Comparison of ENCODE assay signal across 14 cellular contexts in genomic region chr9:129506892-129507291, GRCh38.
DNase-seq lines count a peak whose midpoint lies in the region; ATAC-seq, FAIRE-seq and TF ChIP-seq lines count a peak whose summit lies in the region.
"Had no signal": no experiment of that assay in that cellular context is flagged by ENCODE, and none has a peak within 500 bp of the region (broad histone marks: within the 10 kb centered on the region; RNA-seq: fewer than 3 reads in every experiment).

No MANE protein-coding gene starts in this region.

- H3K9ac ChIP-seq in K562 (ENCODE audit: insufficient read depth in 1 of 2, low read depth in 2 of 2, low read length in 2 of 2), result peak overlapping the region in 1 of 2 experiments; percentile 27; a peak in 1 of 4 replicates

- 27% methylated on average over 5 of the region's 6 CpGs for WGBS in K562 (ENCODE audit: insufficient coverage, low coverage, missing lambda C conversion rate)

- H3K4me1 Mint-ChIP-seq in HFFc6 (ENCODE audit: low read depth), result peaks cover 41% of the 10 kb centered on the region
- H3K4me1 Mint-ChIP-seq in CD4-positive, alpha-beta memory T cell, result peaks cover 5 to 10% (median 7%) of the 10 kb centered on the region in 4 donors

- H3K27me3 Mint-ChIP-seq in HFFc6 (ENCODE audit: insufficient read depth), result peaks cover 4% of the 10 kb centered on the region; the same call in 1 of the 2 replicates
- H3K27me3 Mint-ChIP-seq in CD4-positive, alpha-beta memory T cell, result peaks cover 0 to 1% of the 10 kb centered on the region in 2 donors
- H3K27me3 Mint-ChIP-seq: activated naive CD8-positive, alpha-beta T cell had no signal

- H3K4me1 ChIP-seq in K562 (replicated peaks in 1 of 2; ENCODE audit: control insufficient read depth in 2 of 2, insufficient read depth in 2 of 2, low read length in 2 of 2) (peaks cover 3 to 16% of the 10 kb centered on the region in 2 experiments; a peak in 2 of 5 replicates), left lung (peaks cover 0 to 7% of the 10 kb centered on the region in 2 donors)
- no peaks in the 10 kb centered on the region for H3K4me1 ChIP-seq in CD4-positive, alpha-beta memory T cell (ENCODE audit: insufficient read depth, low read length)

- peaks cover 34% of the 10 kb centered on the region for H3K36me3 Mint-ChIP-seq in HFFc6 (ENCODE audit: low read depth)
- H3K36me3 Mint-ChIP-seq in CD4-positive, alpha-beta memory T cell, result peaks cover 8% of the 10 kb centered on the region in 2 donors
- H3K36me3 Mint-ChIP-seq: activated naive CD8-positive, alpha-beta T cell; stimulated activated memory B cell treated with anti-CD40 and anti-IgM and Interleukin-4, amounts not matched to agents 10 μg/mL and 1 μg/mL and 100 μg/mL, for 72 hours had no signal

- H3K9me3 Mint-ChIP-seq in HFFc6, result peaks cover 25% of the 10 kb centered on the region
- peaks cover 0 to under 1% (median 0%) of the 10 kb centered on the region in 8 donors for H3K9me3 Mint-ChIP-seq in CD4-positive, alpha-beta memory T cell
- H3K9me3 Mint-ChIP-seq: stimulated activated memory B cell treated with anti-CD40 and anti-IgM and Interleukin-4, amounts not matched to agents 10 μg/mL and 1 μg/mL and 100 μg/mL, for 72 hours had no signal

- H4K20me1 ChIP-seq in K562 (replicated peaks; ENCODE audit: control insufficient read depth, insufficient read depth, low read length), result no peaks in the 10 kb centered on the region

- no peak for TF ChIP-seq CTCF in 22Rv1 (IDR thresholded peaks at IDR 0.05)
- TF ChIP-seq CTCF in HFFc6 (IDR thresholded peaks at IDR 0.05), result no peak
- no peak for TF ChIP-seq CTCF in K562 (IDR thresholded peaks at IDR 0.05 in 2 of 3, conservative IDR thresholded peaks at IDR 0.05 in 1 of 3; ENCODE audit: insufficient read depth in 2 of 3, low read depth in 1 of 3, low read length in 3 of 3)
- no peak for TF ChIP-seq CTCF in left lung (IDR thresholded peaks at IDR 0.05)
- no peak for TF ChIP-seq CTCF in GM20000 (IDR thresholded peaks at IDR 0.05; ENCODE audit: extremely low read depth, missing control alignments)

- H3K9me1 ChIP-seq in K562 (ENCODE audit: control insufficient read depth, insufficient read depth, low read length), result peaks cover 2% of the 10 kb centered on the region

- peak; percentile 8; the same call in 1 of the 3 replicates for ATAC-seq in K562
- ATAC-seq in left lung, result peak; percentile 12
- ATAC-seq in GM19328 (IDR thresholded peaks at IDR 0.05; ENCODE audit: unreplicated experiment), result no peak
- ATAC-seq: stimulated activated memory B cell treated with anti-CD40 and anti-IgM and Interleukin-4, amounts not matched to agents 10 μg/mL and 1 μg/mL and 100 μg/mL, for 72 hours had no signal

- no TSS peak for BruUV-seq in K562 (replicated peaks; lab: Mats Ljungman, UMichigan)

- no peaks in the 10 kb centered on the region for H3K79me2 ChIP-seq in K562 (ENCODE audit: control insufficient read depth, insufficient read depth, low read length)

- DNase-seq in HFFc6 (no peak), K562 (ENCODE audit: extremely low read depth in 1 of 4, low spot score in 3 of 4) (no peak), left lung (no peak), NOMO-1 treated with dmso at 0.1 percent for 144 hours (lab: John Stamatoyannopoulos, UW; ENCODE audit: unreplicated experiment) (no peak), GM20000 (ENCODE audit: low spot score) (no peak)
- DNase-seq in CD4-positive, alpha-beta memory T cell, result no peak
- DNase-seq: DMS79 treated with DMSO at 0.1 percent for 48 hours, left cardiac atrium, nucleus accumbens had no signal

- POLR2A ChIA-PET in K562 (lab: Yijun Ruan, JAX), result interaction anchor here (0.9 to 2.5 kb wide), 5 partner anchors 10 to 14 kb away, joined by 3 to 9 read pairs (median 5); no protein-coding TSS in a partner anchor
- POLR2A ChIA-PET in CD4-positive, alpha-beta memory T cell (lab: Charles Lee; ENCODE audit: partially characterized antibody), result no interaction called here

- in situ Hi-C loops in K562 (cut with MboI), result loop anchor here (10.0 kb wide), 1 partner anchor 98 kb away; no protein-coding TSS in a partner anchor

- no peak for TF ChIP-seq EP300 in K562 (IDR thresholded peaks at IDR 0.05; ENCODE audit: low read length)

- no peak overlapping the region for H2AFZ ChIP-seq in K562 (ENCODE audit: low read depth, low read length)

- CTCF ChIA-PET in K562 (lab: Yijun Ruan, JAX; ENCODE audit: low intra/inter-chr PET ratio), result no interaction called here
- CTCF ChIA-PET in CD4-positive, alpha-beta memory T cell (lab: Charles Lee; ENCODE audit: partially characterized antibody), result no interaction called here

- peak overlapping the region; percentile 60 for H3K27ac Mint-ChIP-seq in HFFc6
- H3K27ac Mint-ChIP-seq in CD4-positive, alpha-beta memory T cell, result no peak overlapping the region
- H3K27ac Mint-ChIP-seq: activated naive CD8-positive, alpha-beta T cell; stimulated activated memory B cell treated with anti-CD40 and anti-IgM and Interleukin-4, amounts not matched to agents 10 μg/mL and 1 μg/mL and 100 μg/mL, for 72 hours had no signal

- no peak for TF ChIP-seq POLR2A in K562 (conservative IDR thresholded peaks at IDR 0.05)

- no peaks in the 10 kb centered on the region for H3K27me3 ChIP-seq in K562 (ENCODE audit: control insufficient read depth in 2 of 2, insufficient read depth in 2 of 2, low read length in 2 of 2)
- H3K27me3 ChIP-seq in left lung, result no peaks in the 10 kb centered on the region
- H3K27me3 ChIP-seq in CD4-positive, alpha-beta memory T cell (ENCODE audit: insufficient read depth, low read length), result no peaks in the 10 kb centered on the region

- no peak overlapping the region for H3K4me3 Mint-ChIP-seq in HFFc6
- no peak overlapping the region for H3K4me3 Mint-ChIP-seq in CD4-positive, alpha-beta memory T cell
- H3K4me3 Mint-ChIP-seq: activated naive CD8-positive, alpha-beta T cell; stimulated activated memory B cell treated with anti-CD40 and anti-IgM and Interleukin-4, amounts not matched to agents 10 μg/mL and 1 μg/mL and 100 μg/mL, for 72 hours had no signal

- H3K27ac ChIP-seq in 22Rv1, result 0 out of 2 replicates have a peak overlapping the region, but pooled peaks have one; percentile 13
- no peak overlapping the region for H3K27ac ChIP-seq in K562 (ENCODE audit: extremely low read depth, low read depth, low read length)
- no peak overlapping the region for H3K27ac ChIP-seq in left lung
- H3K27ac ChIP-seq in CD4-positive, alpha-beta memory T cell (ENCODE audit: low read depth, low read length), result no peak overlapping the region

- H3K4me2 ChIP-seq in K562 (ENCODE audit: insufficient read depth, low read length), result no peak overlapping the region

- no peak for FAIRE-seq in K562 (lab: Jason Lieb, UNC)
- FAIRE-seq: H54 had no signal

- intact Hi-C loops in K562 (cut with micrococcal nuclease) (no loop called here), left lung (cut with DNase I) (no loop called here)
- intact Hi-C loops in CD4-positive, alpha-beta memory T cell (cut with micrococcal nuclease), result no loop called here

- H3K36me3 ChIP-seq in K562 (ENCODE audit: control insufficient read depth, insufficient read depth, low read length) (peaks cover 6% of the 10 kb centered on the region; the same call in 1 of the 3 replicates), left lung (peaks cover 0 to 15% of the 10 kb centered on the region in 2 donors)
- no peaks in the 10 kb centered on the region for H3K36me3 ChIP-seq in CD4-positive, alpha-beta memory T cell (ENCODE audit: insufficient read depth, low read length)

- no peaks in the 10 kb centered on the region for H3K9me3 ChIP-seq in K562 (replicated peaks; ENCODE audit: control insufficient read depth, insufficient read depth, low read depth, low read length)
- no peaks in the 10 kb centered on the region for H3K9me3 ChIP-seq in left lung
- H3K9me3 ChIP-seq in CD4-positive, alpha-beta memory T cell (ENCODE audit: control insufficient read depth in 1 of 2, low read length in 2 of 2), result no peaks in the 10 kb centered on the region

- no peak for TF ChIP-seq RAD21 in K562 (CRISPR knock-in tag; conservative IDR thresholded peaks at IDR 0.05 in 1 of 2, IDR thresholded peaks at IDR 0.05 in 1 of 2)

- H3K4me3 ChIP-seq in K562 (no peak overlapping the region), left lung (no peak overlapping the region)
- no peak overlapping the region for H3K4me3 ChIP-seq in CD4-positive, alpha-beta memory T cell (ENCODE audit: low read length in 2 of 2)

TF ChIP-seq in K562, 482 proteins besides CTCF, POLR2A, EP300 and RAD21:
- peak; percentile 12 for TF ChIP-seq POLR2B (IDR thresholded peaks at IDR 0.05; ENCODE audit: low read depth, partially characterized antibody)
- TF ChIP-seq HMGN3 (IDR thresholded peaks at IDR 0.05; ENCODE audit: borderline replicate concordance, extremely low read depth, insufficient read length, low read depth, low read length), result no peak
TF ChIP-seq in K562: peak in this region for 1.
